ENCODE assay signal across 17 cellular contexts in genomic region chr4:19735012-19735411, GRCh38.
DNase-seq lines count a peak whose midpoint lies in the region; ATAC-seq and TF ChIP-seq lines count a peak whose summit lies in the region.
"Had no signal": no experiment of that assay in that cellular context is flagged by ENCODE, and none has a peak within 500 bp of the region (broad histone marks: within the 10 kb centered on the region; RNA-seq: fewer than 3 reads in every experiment).

No MANE protein-coding gene starts in this region.

- H4K91ac ChIP-seq in IMR-90 (ENCODE audit: insufficient read depth, low read depth, low read length) = no peak overlapping the region

- CTCF ChIA-PET in IMR-90 (lab: Yijun Ruan, JAX) = no interaction called here

- no peak overlapping the region for H4K8ac ChIP-seq in IMR-90 (ENCODE audit: low read depth in 2 of 2, low read length in 2 of 2)

- H3K4ac ChIP-seq in IMR-90 (ENCODE audit: low read depth, low read length) = no peak overlapping the region

- in situ Hi-C loops in IMR-90 (cut with MboI; ENCODE audit: low sequenced_read_pairs) = no loop called here

- no peaks in the 10 kb centered on the region for H4K20me1 ChIP-seq in IMR-90 (ENCODE audit: insufficient read depth, low read length)

- H2AK9ac ChIP-seq in IMR-90 (replicated peaks; ENCODE audit: low read depth, low read length, poor library complexity) = no peak overlapping the region

- H2BK15ac ChIP-seq in IMR-90 (ENCODE audit: low read depth, low read length) = no peak overlapping the region

- H2AFZ ChIP-seq in IMR-90 (replicated peaks; ENCODE audit: low read length, poor library complexity) = no peak overlapping the region

- no peak overlapping the region for H3K18ac ChIP-seq in IMR-90 (ENCODE audit: low read depth, low read length)

- no peak for ATAC-seq in IMR-90 (ENCODE audit: low read depth)
- no peak for ATAC-seq in GM21381 (IDR thresholded peaks at IDR 0.05; ENCODE audit: unreplicated experiment)
- no peak for ATAC-seq in heart right ventricle
- no peak for ATAC-seq in left lung
- ATAC-seq: CD8-positive, alpha-beta T cell had no signal

- no peak overlapping the region for H3K56ac ChIP-seq in IMR-90 (ENCODE audit: extremely low read depth, insufficient read depth, low read length)

- DNase-seq in IMR-90 (peak; percentile 33), fibroblast of gingiva (ENCODE audit: low read depth) (peak; percentile 43), hepatic stellate cell (ENCODE audit: low spot score) (peak; percentile 4), heart right ventricle (no peak), NCI-H226 (no peak), left lung (no peak)
- DNase-seq: CD8-positive, alpha-beta T cell; DMS79; GOT3; KBM-7; NCI-H1436; NCI-H2029; NCI-H2171 treated with DMSO at 0.1 percent for 48 hours; NCI-H774; RPMI8226; SIG-M5 had no signal

- dilution Hi-C loops in IMR-90 (cut with HindIII; ENCODE audit: low sequenced_read_pairs, unreplicated experiment) = no loop called here

- no peak overlapping the region for H2BK5ac ChIP-seq in IMR-90 (ENCODE audit: low read depth, low read length, poor library complexity, severe bottlenecking)

- no peak overlapping the region for H4K5ac ChIP-seq in IMR-90 (ENCODE audit: low read depth, low read length)

- no peak overlapping the region for H3K27ac ChIP-seq in IMR-90 (ENCODE audit: insufficient read depth, low read length)
- no peak overlapping the region for H3K27ac ChIP-seq in heart right ventricle
- H3K27ac ChIP-seq in left lung = no peak overlapping the region

- no peak overlapping the region for H2BK20ac ChIP-seq in IMR-90 (ENCODE audit: low read depth, low read length)

- intact Hi-C loops in IMR-90 (cut with micrococcal nuclease) (loop anchor here (10.0 kb wide), 1 partner anchor 430 kb away; no protein-coding TSS in a partner anchor), heart right ventricle (cut with DNase I) (no loop called here), left lung (cut with DNase I) (no loop called here)

- H3K9me1 ChIP-seq in IMR-90 (ENCODE audit: insufficient read depth, low read length) = peaks cover 3% of the 10 kb centered on the region

- peaks cover 6% of the 10 kb centered on the region for H3K4me1 ChIP-seq in IMR-90 (ENCODE audit: control insufficient read depth, insufficient read depth, low read length)
- peaks cover 0 to 19% (median 0%) of the 10 kb centered on the region in 9 donors for H3K4me1 ChIP-seq in heart right ventricle
- H3K4me1 ChIP-seq in left lung = peaks cover 0 to 5% of the 10 kb centered on the region in 2 donors

- BruUV-seq in IMR-90 (replicated peaks; lab: Mats Ljungman, UMichigan) = no TSS peak

- POLR2A ChIA-PET in IMR-90 (lab: Charles Lee; ENCODE audit: unreplicated experiment) = no interaction called here

- H3K27me3 ChIP-seq in IMR-90 (ENCODE audit: control insufficient read depth, insufficient read depth, low read length) (no peaks in the 10 kb centered on the region), heart right ventricle (no peaks in the 10 kb centered on the region), left lung (no peaks in the 10 kb centered on the region)

- TF ChIP-seq POLR2A in IMR-90 (IDR thresholded peaks at IDR 0.05; ENCODE audit: low read depth, low read length) = no peak

- H3K4me3 ChIP-seq in IMR-90 (ENCODE audit: insufficient read depth, low read depth, low read length) (no peak overlapping the region), heart right ventricle (no peak overlapping the region), left lung (no peak overlapping the region)

- H3K9ac ChIP-seq in IMR-90 (ENCODE audit: low read depth, low read length) = peak overlapping the region; percentile 2; the same call in 1 of the 2 replicates

- no peak overlapping the region for H3K23ac ChIP-seq in IMR-90 (ENCODE audit: low read depth, low read length)

- no peak overlapping the region for H2BK120ac ChIP-seq in IMR-90 (ENCODE audit: low read depth, low read length)

- no peak overlapping the region for H2AK5ac ChIP-seq in IMR-90 (ENCODE audit: low read depth, low read length)

- TF ChIP-seq CTCF in IMR-90 (conservative IDR thresholded peaks at IDR 0.05; ENCODE audit: low read depth, low read length) (no peak), heart right ventricle (IDR thresholded peaks at IDR 0.05) (no peak), left lung (IDR thresholded peaks at IDR 0.05) (no peak)

- TF ChIP-seq RAD21 in IMR-90 (IDR thresholded peaks at IDR 0.05; ENCODE audit: low read length) = no peak

- H3K9me3 ChIP-seq in IMR-90 (ENCODE audit: control insufficient read depth, insufficient read depth, low read length) (no peaks in the 10 kb centered on the region), heart right ventricle (peaks cover 0 to 12% (median 0%) of the 10 kb centered on the region in 11 donors), left lung (no peaks in the 10 kb centered on the region)

- peak overlapping the region; percentile 72 for H3K4me2 ChIP-seq in IMR-90 (ENCODE audit: low read depth, low read length)

- H3K14ac ChIP-seq in IMR-90 (replicated peaks; ENCODE audit: low read depth, low read length) = no peak overlapping the region

- H3K79me1 ChIP-seq in IMR-90 (ENCODE audit: low read depth in 1 of 2, low read length in 2 of 2) = no peaks in the 10 kb centered on the region

- H3K36me3 ChIP-seq in IMR-90 (ENCODE audit: control insufficient read depth, insufficient read depth, low read length) (no peaks in the 10 kb centered on the region), heart right ventricle (no peaks in the 10 kb centered on the region), left lung (no peaks in the 10 kb centered on the region)

TF ChIP-seq in IMR-90, 13 proteins besides CTCF, POLR2A, EP300 and RAD21:
- TF ChIP-seq CEBPB (IDR thresholded peaks at IDR 0.05; ENCODE audit: low read depth, low read length) = peak; percentile 58
- TF ChIP-seq ELK1 (IDR thresholded peaks at IDR 0.05; ENCODE audit: borderline replicate concordance, low read depth, low read length) = no peak
TF ChIP-seq in IMR-90: peak in this region for 1.

Comparison
In these comparisons a context has a peak if more than half of its experiments do, and no peak if none do; other contexts are left out.
1. DNase-seq: peak in IMR-90 (single experiment), fibroblast of gingiva (single experiment) and hepatic stellate cell (single experiment); none in heart right ventricle (0 of 2), NCI-H226 (single experiment) and left lung (0 of 2).